In genomic region chr11:82927264-82927880, GRCh38 we compare ENCODE assay signal across 8 cellular contexts. TPM values are rescaled to one million over a fixed set of nuclear protein-coding genes. Genes with fewer than 3 reads are reported as not detected.
DNase-seq lines count a peak whose midpoint lies in the region; ATAC-seq, FAIRE-seq and TF ChIP-seq lines count a peak whose summit lies in the region.

No MANE protein-coding gene starts in this region.

- no peaks in the 10 kb centered on the region for H3K23me2 ChIP-seq in H1 (ENCODE audit: low read depth, low read length)

- peak overlapping the region; percentile 54 to 89 (median 78) for H3K27ac Mint-ChIP-seq in naive B cell

- no peak overlapping the region for H3K9ac ChIP-seq in H1 (replicated peaks in 1 of 4; ENCODE audit: extremely low read depth in 1 of 4, low read depth in 3 of 4, low read length in 3 of 4)

- no peak overlapping the region for H3K4me2 ChIP-seq in H1 (ENCODE audit: insufficient read depth in 1 of 2, low read depth in 2 of 2, low read length in 2 of 2)

- no peaks in the 10 kb centered on the region for H3K79me1 ChIP-seq in H1 (ENCODE audit: low read depth, low read length)

- H4K8ac ChIP-seq in H1 (ENCODE audit: extremely low read depth, insufficient read depth, low read length): no peak overlapping the region

- no peak for TF ChIP-seq EP300 in H1 (IDR thresholded peaks at IDR 0.05; ENCODE audit: borderline replicate concordance in 1 of 2, low read depth in 2 of 2, low read length in 2 of 2)

- H3K4me1 ChIP-seq in ACC112 (ENCODE audit: control insufficient read depth, insufficient read depth, low read length, unreplicated experiment) (no peaks in the 10 kb centered on the region), H1 (replicated peaks in 1 of 4; ENCODE audit: control insufficient read depth in 3 of 4, insufficient read depth in 4 of 4, low read length in 3 of 4) (no peaks in the 10 kb centered on the region)

- TF ChIP-seq CTCF in LNCaP clone FGC (IDR thresholded peaks at IDR 0.05; ENCODE audit: control insufficient read depth, extremely low read depth, insufficient read depth) (peak; percentile 52), H1 (IDR thresholded peaks at IDR 0.05; ENCODE audit: control extremely low read depth in 1 of 3, insufficient read depth in 1 of 3, low read depth in 1 of 3, low read length in 3 of 3) (peak in 2 of 3 experiments; percentile 58 to 61; a peak in 2 of 4 replicates)

- DNase-seq in ELR (ENCODE audit: low read depth) (peak; percentile 80), LNCaP clone FGC (ENCODE audit: low read depth) (peak; percentile 32), SK-N-DZ (ENCODE audit: low spot score) (peak; percentile 65), H1 (ENCODE audit: low read depth in 1 of 2, low spot score in 2 of 2) (no peak), naive B cell (peak; percentile 56)
- no peak for DNase-seq in stimulated activated CD4-positive, alpha-beta T cell treated with anti-CD3 and anti-CD28 coated beads, Interleukin-4, amount 100 ng/mL, for 4 hours

- no peak overlapping the region for H4K91ac ChIP-seq in H1 (replicated peaks; ENCODE audit: insufficient read length, low read length)

- no peak overlapping the region for H2BK120ac ChIP-seq in H1 (replicated peaks; ENCODE audit: low read depth, low read length)

- H3K79me2 ChIP-seq in ACC112 (ENCODE audit: control insufficient read depth, insufficient read depth, low read length, unreplicated experiment): no peaks in the 10 kb centered on the region
- H3K79me2 ChIP-seq in H1 (ENCODE audit: control insufficient read depth in 1 of 2, insufficient read depth in 2 of 2, low read length in 2 of 2): no peaks in the 10 kb centered on the region

- CTCF ChIA-PET in H1 (lab: Charles Lee; ENCODE audit: partially characterized antibody): interaction anchor here (0.7 to 1.8 kb wide), 16 partner anchors 11 to 332 kb away, joined by 3 to 11 read pairs (median 3); no protein-coding TSS in a partner anchor

- H2AFZ ChIP-seq in ACC112 (ENCODE audit: low read length, unreplicated experiment): peak overlapping the region; percentile 41
- H2AFZ ChIP-seq in H1 (ENCODE audit: low read length): no peak overlapping the region

- no peak overlapping the region for H3K4ac ChIP-seq in H1 (replicated peaks; ENCODE audit: insufficient read length, low read depth, low read length)

- no peak overlapping the region for H4K5ac ChIP-seq in H1 (ENCODE audit: insufficient read length, low read depth, low read length)

- H3K27me3 ChIP-seq in ACC112 (ENCODE audit: insufficient read depth, low read length): no peaks in the 10 kb centered on the region
- H3K27me3 ChIP-seq in H1 (replicated peaks in 1 of 4; ENCODE audit: control insufficient read depth in 3 of 4, extremely low read depth in 1 of 4, insufficient read depth in 3 of 4, low read length in 3 of 4): no peaks in the 10 kb centered on the region

- H3K4me3 ChIP-seq in ACC112 (ENCODE audit: low read depth, low read length): no peak overlapping the region
- no peak overlapping the region for H3K4me3 ChIP-seq in LNCaP clone FGC (ENCODE audit: low read depth, low read length)
- H3K4me3 ChIP-seq in H1 (ENCODE audit: extremely low read depth in 1 of 4, insufficient read depth in 2 of 4, low read depth in 3 of 4, low read length in 4 of 4): no peak overlapping the region

- peaks cover 0 to 3% of the 10 kb centered on the region in 2 experiments for H4K20me1 ChIP-seq in H1 (replicated peaks in 1 of 2; ENCODE audit: control insufficient read depth in 1 of 2, insufficient read depth in 2 of 2, low read length in 2 of 2)

- H2AK5ac ChIP-seq in H1 (ENCODE audit: low read depth, low read length): no peak overlapping the region

- 0 out of 2 replicates have a peak, but pooled peaks cover 3% of the 10 kb centered on the region for H3K36me3 ChIP-seq in ACC112 (ENCODE audit: insufficient read depth, low read length)
- H3K36me3 ChIP-seq in H1 (ENCODE audit: control insufficient read depth in 2 of 4, insufficient read depth in 4 of 4, low read length in 3 of 4): peaks cover 7 to 31% (median 12%) of the 10 kb centered on the region in 4 experiments

- H3K27me3 Mint-ChIP-seq in naive B cell: no peaks in the 10 kb centered on the region

- POLR2A ChIA-PET in H1 (lab: Charles Lee; ENCODE audit: partially characterized antibody): interaction anchor here (0.5 kb wide), 1 partner anchor 259 kb away, joined by 3 read pairs; no protein-coding TSS in a partner anchor

- H3K56ac ChIP-seq in H1 (replicated peaks; ENCODE audit: insufficient read length, low read depth, low read length): no peak overlapping the region

- H3K14ac ChIP-seq in H1 (ENCODE audit: insufficient read length): no peak overlapping the region

- TF ChIP-seq RAD21 in H1 (IDR thresholded peaks at IDR 0.05 in 1 of 2, conservative IDR thresholded peaks at IDR 0.05 in 1 of 2; ENCODE audit: low read depth in 2 of 2, low read length in 2 of 2): peak; percentile 50 to 59

- peak overlapping the region; percentile 40 to 78 (median 67) for H3K4me3 Mint-ChIP-seq in naive B cell

- H3K27ac ChIP-seq in ACC112 (ENCODE audit: low read depth, low read length) (no peak overlapping the region), H1 (ENCODE audit: low read depth, low read length) (no peak overlapping the region)

- no peak overlapping the region for H2BK12ac ChIP-seq in H1 (ENCODE audit: low read depth, low read length)

- peaks cover 47 to 82% (median 49%) of the 10 kb centered on the region in 3 donors for H3K4me1 Mint-ChIP-seq in naive B cell

- H2BK15ac ChIP-seq in H1 (ENCODE audit: low read length): no peak overlapping the region

- no peak overlapping the region for H3K18ac ChIP-seq in H1 (ENCODE audit: extremely low read depth, low read length)

- no peaks in the 10 kb centered on the region for H3K9me3 Mint-ChIP-seq in naive B cell

- H3K36me3 Mint-ChIP-seq in naive B cell: peaks cover 0 to 4% of the 10 kb centered on the region in 2 donors

- FAIRE-seq in H1 (lab: Jason Lieb, UNC): peak; percentile 91

- TF ChIP-seq POLR2A in H1 (IDR thresholded peaks at IDR 0.05; ENCODE audit: control extremely low read depth in 1 of 2, low read depth in 2 of 2, low read length in 2 of 2): no peak

- ATAC-seq in GM21825 (IDR thresholded peaks at IDR 0.05; ENCODE audit: unreplicated experiment) (peak; percentile 71), naive B cell (ENCODE audit: low read depth in 2 of 2) (peak; percentile 70 to 76)

- no peak overlapping the region for H3K23ac ChIP-seq in H1 (ENCODE audit: insufficient read length)

- no peak overlapping the region for H2BK20ac ChIP-seq in H1 (ENCODE audit: low read length)

- H2BK5ac ChIP-seq in H1 (ENCODE audit: low read depth, low read length): no peak overlapping the region

- H3K9me3 ChIP-seq in H1 (ENCODE audit: insufficient read depth in 2 of 2, low read depth in 1 of 2, low read length in 1 of 2): no peaks in the 10 kb centered on the region

TF ChIP-seq in H1, 55 proteins besides CTCF, POLR2A, EP300 and RAD21:
- TF ChIP-seq TEAD4 (IDR thresholded peaks at IDR 0.05; ENCODE audit: low read depth, low read length) (no peak), JUND (IDR thresholded peaks at IDR 0.05; ENCODE audit: low read length) (peak; percentile 79)

RNA-seq across cellular contexts. Expression of gene DDIAS, which starts 25.8 kb away (rescaled TPM):
- polyA plus RNA-seq in SK-N-DZ (2014; cell fraction: cytosol; rRNA removed): 33.3 and 35.6 TPM in 2 replicates
- polyA plus RNA-seq in SK-N-DZ (2014; cell fraction: nucleus; rRNA removed): 19.6 and 29.7 TPM in 2 replicates
- 24.0 and 25.7 TPM in 2 replicates for total RNA-seq in H1 (2021; fragmentation: NEBNext Ultra II Directional; extraction: Animal tissue kit (Norgen Biotek cat#: 25700))
- polyA plus RNA-seq in H1 (2011; rRNA removed) (6.2 and 11.6 TPM in 2 replicates), naive B cell (ENCODE audit: low read depth in 6 of 6) (1 to 10 TPM; 3.9 to 9.9 (median 7.8) TPM)
- 11.2 TPM for polyA plus RNA-seq in H1 (2011; cell fraction: cytosol; rRNA removed)
- polyA plus RNA-seq in H1 (2011; cell fraction: nucleus; rRNA removed): 13.7 TPM
- 13.0 to 25.1 TPM (median 22.2 TPM) in 4 replicates for polyA plus RNA-seq in H1 (2012, experiment 1 of 2)
- polyA plus RNA-seq in H1 (2012, experiment 2 of 2): 1.9 TPM
- polyA plus RNA-seq in H1 (2013, experiment 1 of 2): 18.6 TPM
- polyA plus RNA-seq in H1 (2013, experiment 2 of 2): 18.7 TPM
- polyA minus RNA-seq in H1 (2011; rRNA and poly(A)+ RNA removed): 38.5 and 40.0 TPM in 2 replicates
- polyA minus RNA-seq in H1 (2011; cell fraction: cytosol; rRNA and poly(A)+ RNA removed): 11.2 TPM
- 51.0 TPM for polyA minus RNA-seq in H1 (2011; cell fraction: nucleus; rRNA and poly(A)+ RNA removed)

RNA-seq across cellular contexts. Expression of gene PRCP, which starts 27.1 kb away (rescaled TPM):
- polyA plus RNA-seq in SK-N-DZ (2014; cell fraction: cytosol; rRNA removed): 40.7 and 44.6 TPM in 2 replicates
- 16.7 and 21.8 TPM in 2 replicates for polyA plus RNA-seq in SK-N-DZ (2014; cell fraction: nucleus; rRNA removed)
- total RNA-seq in H1 (2021; fragmentation: NEBNext Ultra II Directional; extraction: Animal tissue kit (Norgen Biotek cat#: 25700)): 62.6 and 63.8 TPM in 2 replicates
- polyA plus RNA-seq in H1 (2011; rRNA removed): 44.2 and 84.4 TPM in 2 replicates
- polyA plus RNA-seq in H1 (2011; cell fraction: cytosol; rRNA removed): 61.6 TPM
- polyA plus RNA-seq in H1 (2011; cell fraction: nucleus; rRNA removed): 24.4 TPM
- polyA plus RNA-seq in H1 (2012, experiment 1 of 2): 53.0 to 122 TPM (median 59.7 TPM) in 4 replicates
- 34.4 TPM for polyA plus RNA-seq in H1 (2012, experiment 2 of 2)
- polyA plus RNA-seq in H1 (2013, experiment 1 of 2): 90.8 TPM
- polyA plus RNA-seq in H1 (2013, experiment 2 of 2): 95.5 TPM
- polyA minus RNA-seq in H1 (2011; rRNA and poly(A)+ RNA removed): 45.8 and 58.1 TPM in 2 replicates
- 43.3 TPM for polyA minus RNA-seq in H1 (2011; cell fraction: cytosol; rRNA and poly(A)+ RNA removed)
- 26.4 TPM for polyA minus RNA-seq in H1 (2011; cell fraction: nucleus; rRNA and poly(A)+ RNA removed)
- polyA plus RNA-seq in naive B cell (ENCODE audit: low read depth in 6 of 6): 100 to 1,000 TPM; 133 to 176 (median 152) TPM

Comparison
In these comparisons a context has a peak if more than half of its experiments do, and no peak if none do; other contexts are left out.
1. DNase-seq: peak in ELR (single experiment), LNCaP clone FGC (single experiment), SK-N-DZ (single experiment) and naive B cell (single experiment); none in H1 (0 of 2) and stimulated activated CD4-positive, alpha-beta T cell treated with anti-CD3 and anti-CD28 coated beads, Interleukin-4, amount 100 ng/mL, for 4 hours (0 of 2).